1 cellular context compared by ENCODE assay signal in genomic region chr1:23019851-23020625, GRCh38.
TF ChIP-seq lines count a peak whose summit lies in the region.

No MANE protein-coding gene starts in this region.

TF ChIP-seq in A549, 52 proteins besides CTCF, POLR2A, EP300 and RAD21 (continued from another document):
- no peak for TF ChIP-seq HOXB13 (CRISPR knock-in tag; IDR thresholded peaks at IDR 0.05; ENCODE audit: low read depth)
- TF ChIP-seq SREBF2 (IDR thresholded peaks at IDR 0.05) = no peak
